ENCODE assay signal across 2 cellular contexts in the genomic region with DNA sequence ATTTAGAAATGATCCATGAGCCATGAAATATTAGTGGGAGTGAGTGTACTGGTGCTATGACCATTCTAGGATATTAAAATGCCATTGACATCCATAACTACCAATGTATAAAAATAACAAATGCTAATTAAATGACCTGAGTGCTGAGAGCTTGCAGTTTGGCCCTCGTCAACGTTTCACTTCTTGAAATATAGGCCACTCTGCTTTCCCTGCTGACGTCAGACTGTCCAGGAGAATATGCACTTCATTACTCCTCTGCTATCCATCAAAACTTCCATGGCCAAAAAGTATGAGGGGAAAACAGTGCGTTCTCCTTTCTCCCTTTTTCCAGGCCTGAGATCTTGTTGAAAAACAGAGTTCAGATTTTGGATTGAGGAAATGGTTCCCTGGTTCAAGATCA.
TF ChIP-seq lines count a peak whose summit lies in the region.

No MANE protein-coding gene starts in this region.

TF ChIP-seq in SK-N-SH treated with all-trans-retinoic acid at 6 μM for 48 hours, 23 proteins besides CTCF, POLR2A, EP300 and RAD21 (continued from another document):
- TF ChIP-seq, protein P1, sequence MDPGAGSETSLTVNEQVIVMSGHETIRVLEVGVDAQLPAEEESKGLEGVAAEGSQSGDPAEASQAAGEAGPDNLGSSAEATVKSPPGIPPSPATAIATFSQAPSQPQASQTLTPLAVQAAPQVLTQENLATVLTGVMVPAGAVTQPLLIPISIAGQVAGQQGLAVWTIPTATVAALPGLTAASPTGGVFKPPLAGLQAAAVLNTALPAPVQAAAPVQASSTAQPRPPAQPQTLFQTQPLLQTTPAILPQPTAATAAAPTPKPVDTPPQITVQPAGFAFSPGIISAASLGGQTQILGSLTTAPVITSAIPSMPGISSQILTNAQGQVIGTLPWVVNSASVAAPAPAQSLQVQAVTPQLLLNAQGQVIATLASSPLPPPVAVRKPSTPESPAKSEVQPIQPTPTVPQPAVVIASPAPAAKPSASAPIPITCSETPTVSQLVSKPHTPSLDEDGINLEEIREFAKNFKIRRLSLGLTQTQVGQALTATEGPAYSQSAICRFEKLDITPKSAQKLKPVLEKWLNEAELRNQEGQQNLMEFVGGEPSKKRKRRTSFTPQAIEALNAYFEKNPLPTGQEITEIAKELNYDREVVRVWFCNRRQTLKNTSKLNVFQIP (CRISPR knock-in tag; IDR thresholded peaks at IDR 0.05; ENCODE audit: borderline replicate concordance, low read depth) = no peak
- TF ChIP-seq ISL1 (CRISPR knock-in tag; IDR thresholded peaks at IDR 0.05) = peak; percentile 55
- TF ChIP-seq, protein P2, sequence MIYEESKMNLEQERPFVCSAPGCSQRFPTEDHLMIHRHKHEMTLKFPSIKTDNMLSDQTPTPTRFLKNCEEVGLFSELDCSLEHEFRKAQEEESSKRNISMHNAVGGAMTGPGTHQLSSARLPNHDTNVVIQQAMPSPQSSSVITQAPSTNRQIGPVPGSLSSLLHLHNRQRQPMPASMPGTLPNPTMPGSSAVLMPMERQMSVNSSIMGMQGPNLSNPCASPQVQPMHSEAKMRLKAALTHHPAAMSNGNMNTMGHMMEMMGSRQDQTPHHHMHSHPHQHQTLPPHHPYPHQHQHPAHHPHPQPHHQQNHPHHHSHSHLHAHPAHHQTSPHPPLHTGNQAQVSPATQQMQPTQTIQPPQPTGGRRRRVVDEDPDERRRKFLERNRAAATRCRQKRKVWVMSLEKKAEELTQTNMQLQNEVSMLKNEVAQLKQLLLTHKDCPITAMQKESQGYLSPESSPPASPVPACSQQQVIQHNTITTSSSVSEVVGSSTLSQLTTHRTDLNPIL (CRISPR knock-in tag; IDR thresholded peaks at IDR 0.05; ENCODE audit: low read depth) = no peak
- no peak for TF ChIP-seq BACH2 (CRISPR knock-in tag; IDR thresholded peaks at IDR 0.05; ENCODE audit: borderline replicate concordance)

TF ChIP-seq in IMR-90, 13 proteins besides CTCF, POLR2A, EP300 and RAD21 (continued from another document):
- no peak for TF ChIP-seq RCOR1 (IDR thresholded peaks at IDR 0.05; ENCODE audit: insufficient replicate concordance, low read length)
- TF ChIP-seq MAFK (IDR thresholded peaks at IDR 0.05; ENCODE audit: low read depth, low read length) = no peak
- no peak for TF ChIP-seq FOS (IDR thresholded peaks at IDR 0.05; ENCODE audit: low read depth, low read length)
- no peak for TF ChIP-seq CEBPB (IDR thresholded peaks at IDR 0.05; ENCODE audit: low read depth, low read length)
- no peak for TF ChIP-seq CHD1 (IDR thresholded peaks at IDR 0.05; ENCODE audit: low read depth, low read length)
- TF ChIP-seq, protein P3, sequence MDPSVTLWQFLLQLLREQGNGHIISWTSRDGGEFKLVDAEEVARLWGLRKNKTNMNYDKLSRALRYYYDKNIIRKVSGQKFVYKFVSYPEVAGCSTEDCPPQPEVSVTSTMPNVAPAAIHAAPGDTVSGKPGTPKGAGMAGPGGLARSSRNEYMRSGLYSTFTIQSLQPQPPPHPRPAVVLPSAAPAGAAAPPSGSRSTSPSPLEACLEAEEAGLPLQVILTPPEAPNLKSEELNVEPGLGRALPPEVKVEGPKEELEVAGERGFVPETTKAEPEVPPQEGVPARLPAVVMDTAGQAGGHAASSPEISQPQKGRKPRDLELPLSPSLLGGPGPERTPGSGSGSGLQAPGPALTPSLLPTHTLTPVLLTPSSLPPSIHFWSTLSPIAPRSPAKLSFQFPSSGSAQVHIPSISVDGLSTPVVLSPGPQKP (IDR thresholded peaks at IDR 0.05; ENCODE audit: borderline replicate concordance, low read depth, low read length) = no peak
- no peak for TF ChIP-seq BHLHE40 (IDR thresholded peaks at IDR 0.05; ENCODE audit: low read depth, low read length)
- TF ChIP-seq, protein P4, sequence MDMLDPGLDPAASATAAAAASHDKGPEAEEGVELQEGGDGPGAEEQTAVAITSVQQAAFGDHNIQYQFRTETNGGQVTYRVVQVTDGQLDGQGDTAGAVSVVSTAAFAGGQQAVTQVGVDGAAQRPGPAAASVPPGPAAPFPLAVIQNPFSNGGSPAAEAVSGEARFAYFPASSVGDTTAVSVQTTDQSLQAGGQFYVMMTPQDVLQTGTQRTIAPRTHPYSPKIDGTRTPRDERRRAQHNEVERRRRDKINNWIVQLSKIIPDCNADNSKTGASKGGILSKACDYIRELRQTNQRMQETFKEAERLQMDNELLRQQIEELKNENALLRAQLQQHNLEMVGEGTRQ (IDR thresholded peaks at IDR 0.05; ENCODE audit: low read depth, low read length) = no peak
